13 cellular contexts compared by ENCODE assay signal in the genomic region with DNA sequence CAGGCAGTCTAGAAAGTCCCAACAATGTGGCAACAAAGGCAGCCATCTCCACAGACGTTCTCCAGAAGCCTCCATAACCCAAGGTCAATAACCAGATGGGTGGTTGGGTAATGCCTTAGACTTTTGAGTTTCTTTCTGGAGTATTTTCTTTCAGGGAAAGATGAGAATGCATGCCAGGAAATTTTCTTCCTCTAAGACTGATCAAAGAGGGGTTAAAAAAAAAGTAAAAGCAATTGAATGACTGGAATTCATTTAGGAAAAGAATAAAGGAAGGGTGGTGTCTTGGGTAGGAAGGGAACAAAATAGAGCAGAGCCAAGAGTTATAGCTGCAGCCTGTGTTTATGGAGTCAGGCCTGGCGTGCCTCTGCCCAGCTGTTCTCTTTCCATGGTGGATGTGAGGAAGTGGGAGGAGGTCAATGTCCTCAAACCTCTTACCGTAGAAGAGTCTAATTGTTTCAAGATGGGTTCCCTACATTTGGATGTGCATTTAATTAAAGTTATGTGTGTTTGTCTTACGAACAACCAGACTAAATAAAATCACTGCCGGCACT.
DNase-seq lines count a peak whose midpoint lies in the region; ATAC-seq, FAIRE-seq and TF ChIP-seq lines count a peak whose summit lies in the region.
"Had no signal": no experiment of that assay in that cellular context is flagged by ENCODE, and none has a peak within 500 bp of the region (broad histone marks: within the 10 kb centered on the region; RNA-seq: fewer than 3 reads in every experiment).

No MANE protein-coding gene starts in this region.

- no peak for FAIRE-seq in HepG2 (lab: Jason Lieb, UNC)
- FAIRE-seq: A549 had no signal

- H3K4me3 Mint-ChIP-seq in neural crest cell = no peak overlapping the region
- H3K4me3 Mint-ChIP-seq: activated T-cell treated with anti-CD3 and anti-CD28 coated beads, Interleukin-2, amount 50 U/mL, for 72 hours had no signal

- H3K9me3 ChIP-seq in liver (ENCODE audit: control insufficient read depth in 4 of 4, low read length in 3 of 4) (no peaks in the 10 kb centered on the region), HepG2 (ENCODE audit: low read length) (no peaks in the 10 kb centered on the region), fibroblast of lung (ENCODE audit: control insufficient read depth, insufficient read depth, low read depth, low read length) (no peaks in the 10 kb centered on the region)
- H3K9me3 ChIP-seq: A549 had no signal

- no TSS peak for BruUV-seq in HepG2 (replicated peaks; lab: Mats Ljungman, UMichigan)

- in situ Hi-C loops in HepG2 (cut with HindIII; ENCODE audit: extremely low pct_ligation_motif_present, low pct_unique_long_range_greater_than_20kb) = no loop called here

- TF ChIP-seq EP300 in HepG2 (IDR thresholded peaks at IDR 0.05; ENCODE audit: low read depth in 2 of 2, low read length in 2 of 2) = no peak
- TF ChIP-seq EP300 in HepG2 (CRISPR knock-in tag; IDR thresholded peaks at IDR 0.05; ENCODE audit: borderline replicate concordance) = no peak

- H3K27me3 ChIP-seq in liver (ENCODE audit: control insufficient read depth in 4 of 4, insufficient read depth in 4 of 4, low read length in 3 of 4) (no peaks in the 10 kb centered on the region), HepG2 (ENCODE audit: control insufficient read depth in 1 of 2, insufficient read depth in 2 of 2, low read length in 2 of 2) (no peaks in the 10 kb centered on the region), fibroblast of lung (ENCODE audit: control insufficient read depth, insufficient read depth, low read length) (no peaks in the 10 kb centered on the region)

- H3K79me2 ChIP-seq in HepG2 (ENCODE audit: insufficient read depth, low read length) = no peaks in the 10 kb centered on the region
- H3K79me2 ChIP-seq in fibroblast of lung (ENCODE audit: control insufficient read depth, insufficient read depth, low read length) = peaks cover 45% of the 10 kb centered on the region

- DNase-seq in HepG2 (ENCODE audit: low spot score) (no peak), fibroblast of lung (ENCODE audit: low read depth in 2 of 2) (peak; percentile 92 to 94), neural crest cell (ENCODE audit: low read depth, low spot score) (no peak), NCI-H524 (lab: John Stamatoyannopoulos, UW) (no peak), NK-92 (lab: John Stamatoyannopoulos, UW; ENCODE audit: unreplicated experiment) (no peak), Kasumi-1 (lab: John Stamatoyannopoulos, UW) (no peak)
- DNase-seq: activated CD4-positive, CD25-positive, alpha-beta regulatory T cell; activated T-cell treated with anti-CD3 and anti-CD28 coated beads, Interleukin-2, amount 50 U/mL, for 72 hours; NCI-H345 had no signal

- POLR2A ChIA-PET in HepG2 (lab: Yijun Ruan, JAX) = no interaction called here

- peak overlapping the region; percentile 54 for H3K27ac Mint-ChIP-seq in neural crest cell (ENCODE audit: unreplicated experiment)
- H3K27ac Mint-ChIP-seq: activated T-cell treated with anti-CD3 and anti-CD28 coated beads, Interleukin-2, amount 50 U/mL, for 72 hours had no signal

- no peak overlapping the region for H3K4me3 ChIP-seq in liver (ENCODE audit: low read depth in 1 of 3, low read length in 3 of 3)
- no peak overlapping the region for H3K4me3 ChIP-seq in HepG2 (replicated peaks in 1 of 3; ENCODE audit: insufficient read depth in 1 of 3, low read depth in 2 of 3, low read length in 3 of 3)
- no peak overlapping the region for H3K4me3 ChIP-seq in fibroblast of lung (replicated peaks in 1 of 4; ENCODE audit: control extremely low read depth in 1 of 4, insufficient read depth in 1 of 4, low read depth in 3 of 4, low read length in 4 of 4)
- H3K4me3 ChIP-seq: A549, coronary artery had no signal

- ATAC-seq in HepG2 (no peak), GM18870 (IDR thresholded peaks at IDR 0.05; ENCODE audit: unreplicated experiment) (no peak)
- ATAC-seq: A549; activated T-cell treated with anti-CD3 and anti-CD28 coated beads, Interleukin-2, amount 50 U/mL, for 72 hours had no signal

- H3K36me3 ChIP-seq in liver (ENCODE audit: control insufficient read depth in 4 of 4, insufficient read depth in 3 of 4, low read depth in 1 of 4, low read length in 3 of 4) (no peaks in the 10 kb centered on the region), HepG2 (replicated peaks in 1 of 2; ENCODE audit: control insufficient read depth in 1 of 2, insufficient read depth in 2 of 2, low read length in 2 of 2) (peaks cover 4% of the 10 kb centered on the region in 2 experiments; a peak in 1 of 5 replicates), fibroblast of lung (ENCODE audit: control insufficient read depth, insufficient read depth, low read length) (peaks cover 9% of the 10 kb centered on the region)

- no peak overlapping the region for H3K4me2 ChIP-seq in HepG2 (ENCODE audit: low read depth, low read length)
- H3K4me2 ChIP-seq in fibroblast of lung (ENCODE audit: extremely low read depth, insufficient read depth, low read length) = no peak overlapping the region
- H3K4me2 ChIP-seq: A549 had no signal

- peaks cover 55% of the 10 kb centered on the region for H3K36me3 Mint-ChIP-seq in neural crest cell (ENCODE audit: low read depth)

- H3K4me1 ChIP-seq in liver (ENCODE audit: control insufficient read depth in 4 of 4, insufficient read depth in 4 of 4, low read length in 3 of 4) = peaks cover 4 to 23% (median 18%) of the 10 kb centered on the region in 4 donors
- peaks cover 20% of the 10 kb centered on the region for H3K4me1 ChIP-seq in HepG2 (ENCODE audit: insufficient read depth, low read length)
- peaks cover 5% of the 10 kb centered on the region for H3K4me1 ChIP-seq in fibroblast of lung (ENCODE audit: control insufficient read depth, extremely low read depth, insufficient read depth, low read length)
- H3K4me1 ChIP-seq: A549 had no signal

- TF ChIP-seq RAD21 in liver (IDR thresholded peaks at IDR 0.05) (no peak), HepG2 (CRISPR knock-in tag; IDR thresholded peaks at IDR 0.05) (no peak)

- peaks cover 20% of the 10 kb centered on the region for H3K4me1 Mint-ChIP-seq in neural crest cell

- WGBS in liver = 57% methylated on average over 5 of the region's 5 CpGs
- 94% methylated on average over 5 of the region's 5 CpGs for WGBS in HepG2 (ENCODE audit: low lambda C conversion rate)

- H2AFZ ChIP-seq in HepG2 (ENCODE audit: low read length) (no peak overlapping the region), fibroblast of lung (ENCODE audit: low read length) (no peak overlapping the region)

- TF ChIP-seq CTCF in liver (IDR thresholded peaks at IDR 0.05; ENCODE audit: low read depth, low read length, missing input control) = no peak
- no peak for TF ChIP-seq CTCF in HepG2 (CRISPR knock-in tag; IDR thresholded peaks at IDR 0.05)
- TF ChIP-seq CTCF in fibroblast of lung (conservative IDR thresholded peaks at IDR 0.05 in 1 of 2, IDR thresholded peaks at IDR 0.05 in 1 of 2; ENCODE audit: low read depth in 1 of 2, low read length in 2 of 2) = no peak
- TF ChIP-seq CTCF in neural crest cell (conservative IDR thresholded peaks at IDR 0.05) = no peak

- intact Hi-C loops in HepG2 (cut with micrococcal nuclease; ENCODE audit: unreplicated experiment) = no loop called here

- H3K27me3 Mint-ChIP-seq in neural crest cell (ENCODE audit: low read depth) = no peaks in the 10 kb centered on the region

- H3K27ac ChIP-seq in liver (ENCODE audit: low read depth in 1 of 2, low read length in 2 of 2) (peak overlapping the region in 1 of 2 donors; percentile 20), HepG2 (ENCODE audit: extremely low read length, insufficient read depth, low read length) (no peak overlapping the region), fibroblast of lung (ENCODE audit: insufficient read depth, low read length) (peak overlapping the region; percentile 63)
- H3K27ac ChIP-seq: A549 had no signal

- peaks cover 13% of the 10 kb centered on the region for H3K9me3 Mint-ChIP-seq in neural crest cell

- H4K20me1 ChIP-seq in HepG2 (ENCODE audit: insufficient read depth, low read length) (no peaks in the 10 kb centered on the region), fibroblast of lung (ENCODE audit: control insufficient read depth, extremely low read depth, insufficient read depth, low read length) (no peaks in the 10 kb centered on the region)

- H3K9ac ChIP-seq in liver (ENCODE audit: low read depth in 1 of 2, low read length in 2 of 2) (no peak overlapping the region), HepG2 (ENCODE audit: insufficient read depth, low read depth, low read length) (no peak overlapping the region), fibroblast of lung (ENCODE audit: insufficient read depth, low read length) (no peak overlapping the region)

- CTCF ChIA-PET in HepG2 (lab: Yijun Ruan, JAX; ENCODE audit: low intra/inter-chr PET ratio, low total read pairs) = no interaction called here

- no peak for TF ChIP-seq POLR2A in HepG2 (IDR thresholded peaks at IDR 0.05; ENCODE audit: insufficient read depth in 1 of 2, low read depth in 2 of 2, low read length in 2 of 2)

TF ChIP-seq in liver, 16 proteins besides CTCF, POLR2A, EP300 and RAD21 (continues in another document):
- TF ChIP-seq NR2F2 (IDR thresholded peaks at IDR 0.05) (peak; percentile 54), FOXA2 (IDR thresholded peaks at IDR 0.05) (no peak), RXRA (IDR thresholded peaks at IDR 0.05) (peak; percentile 33 to 42)

TF ChIP-seq in HepG2, 621 proteins besides CTCF, POLR2A, EP300 and RAD21 (continues in another document):
- TF ChIP-seq ZNF292 (CRISPR knock-in tag; IDR thresholded peaks at IDR 0.05; ENCODE audit: borderline replicate concordance, low read depth) (no peak), TSC22D2 (CRISPR knock-in tag; IDR thresholded peaks at IDR 0.05; ENCODE audit: borderline replicate concordance) (no peak), KMT2A (CRISPR knock-in tag; IDR thresholded peaks at IDR 0.05) (no peak), MXD4 (CRISPR knock-in tag; IDR thresholded peaks at IDR 0.05) (no peak), NR3C1 (CRISPR knock-in tag; IDR thresholded peaks at IDR 0.05) (no peak), E2F2 (CRISPR knock-in tag; IDR thresholded peaks at IDR 0.05; ENCODE audit: borderline replicate concordance) (no peak), ZSCAN30 (CRISPR knock-in tag; IDR thresholded peaks at IDR 0.05) (no peak), FOXO1 (CRISPR knock-in tag; IDR thresholded peaks at IDR 0.05) (no peak), DNMT1 (CRISPR knock-in tag; IDR thresholded peaks at IDR 0.05) (no peak), CEBPG (CRISPR knock-in tag; IDR thresholded peaks at IDR 0.05) (no peak), ONECUT2 (CRISPR knock-in tag; IDR thresholded peaks at IDR 0.05) (no peak), ZKSCAN8 (CRISPR knock-in tag; IDR thresholded peaks at IDR 0.05; ENCODE audit: borderline replicate concordance) (no peak), IKZF1 (IDR thresholded peaks at IDR 0.05) (no peak)

Comparison
In these comparisons a context has a peak if more than half of its experiments do, and no peak if none do; other contexts are left out.
1. DNase-seq: peak in fibroblast of lung (2 of 2); none in HepG2 (single experiment), neural crest cell (single experiment), NCI-H524 (0 of 2), NK-92 (single experiment) and Kasumi-1 (0 of 2).